ENCODE assay signal across 1 cellular context in genomic region chr13:98847780-98848179, GRCh38.
TF ChIP-seq lines count a peak whose summit lies in the region.

No MANE protein-coding gene starts in this region.

TF ChIP-seq in HepG2, 621 proteins besides CTCF, POLR2A, EP300 and RAD21 (continued from another document):
- TF ChIP-seq ZNF407 (CRISPR knock-in tag; IDR thresholded peaks at IDR 0.05; ENCODE audit: not compliant biosample characterization) = no peak
